In the genomic region with DNA sequence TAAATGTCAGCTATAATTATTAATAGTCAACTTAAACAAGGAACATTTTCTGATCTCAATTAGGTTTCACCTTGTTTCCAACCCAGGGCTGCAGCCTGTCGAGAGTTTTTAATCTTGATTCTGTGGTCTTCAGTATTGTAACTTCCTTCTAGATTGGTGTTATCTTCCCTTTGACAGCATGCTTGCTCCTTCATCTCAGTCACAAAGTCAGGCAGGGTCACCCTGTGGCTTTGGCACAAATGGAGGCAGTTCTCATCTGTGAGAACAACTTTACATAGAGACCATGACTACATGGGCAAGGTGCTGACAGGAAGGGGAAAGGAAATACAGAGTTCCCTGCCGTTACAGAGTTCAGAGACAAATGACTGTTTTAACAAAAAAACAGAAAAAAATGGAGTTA, we compare ENCODE assay signal across 1 cellular context.
TF ChIP-seq lines count a peak whose summit lies in the region.

No MANE protein-coding gene starts in this region.

TF ChIP-seq in K562, 482 proteins besides CTCF, POLR2A, EP300 and RAD21 (continued from another document and continues in another):
- TF ChIP-seq, protein P1, sequence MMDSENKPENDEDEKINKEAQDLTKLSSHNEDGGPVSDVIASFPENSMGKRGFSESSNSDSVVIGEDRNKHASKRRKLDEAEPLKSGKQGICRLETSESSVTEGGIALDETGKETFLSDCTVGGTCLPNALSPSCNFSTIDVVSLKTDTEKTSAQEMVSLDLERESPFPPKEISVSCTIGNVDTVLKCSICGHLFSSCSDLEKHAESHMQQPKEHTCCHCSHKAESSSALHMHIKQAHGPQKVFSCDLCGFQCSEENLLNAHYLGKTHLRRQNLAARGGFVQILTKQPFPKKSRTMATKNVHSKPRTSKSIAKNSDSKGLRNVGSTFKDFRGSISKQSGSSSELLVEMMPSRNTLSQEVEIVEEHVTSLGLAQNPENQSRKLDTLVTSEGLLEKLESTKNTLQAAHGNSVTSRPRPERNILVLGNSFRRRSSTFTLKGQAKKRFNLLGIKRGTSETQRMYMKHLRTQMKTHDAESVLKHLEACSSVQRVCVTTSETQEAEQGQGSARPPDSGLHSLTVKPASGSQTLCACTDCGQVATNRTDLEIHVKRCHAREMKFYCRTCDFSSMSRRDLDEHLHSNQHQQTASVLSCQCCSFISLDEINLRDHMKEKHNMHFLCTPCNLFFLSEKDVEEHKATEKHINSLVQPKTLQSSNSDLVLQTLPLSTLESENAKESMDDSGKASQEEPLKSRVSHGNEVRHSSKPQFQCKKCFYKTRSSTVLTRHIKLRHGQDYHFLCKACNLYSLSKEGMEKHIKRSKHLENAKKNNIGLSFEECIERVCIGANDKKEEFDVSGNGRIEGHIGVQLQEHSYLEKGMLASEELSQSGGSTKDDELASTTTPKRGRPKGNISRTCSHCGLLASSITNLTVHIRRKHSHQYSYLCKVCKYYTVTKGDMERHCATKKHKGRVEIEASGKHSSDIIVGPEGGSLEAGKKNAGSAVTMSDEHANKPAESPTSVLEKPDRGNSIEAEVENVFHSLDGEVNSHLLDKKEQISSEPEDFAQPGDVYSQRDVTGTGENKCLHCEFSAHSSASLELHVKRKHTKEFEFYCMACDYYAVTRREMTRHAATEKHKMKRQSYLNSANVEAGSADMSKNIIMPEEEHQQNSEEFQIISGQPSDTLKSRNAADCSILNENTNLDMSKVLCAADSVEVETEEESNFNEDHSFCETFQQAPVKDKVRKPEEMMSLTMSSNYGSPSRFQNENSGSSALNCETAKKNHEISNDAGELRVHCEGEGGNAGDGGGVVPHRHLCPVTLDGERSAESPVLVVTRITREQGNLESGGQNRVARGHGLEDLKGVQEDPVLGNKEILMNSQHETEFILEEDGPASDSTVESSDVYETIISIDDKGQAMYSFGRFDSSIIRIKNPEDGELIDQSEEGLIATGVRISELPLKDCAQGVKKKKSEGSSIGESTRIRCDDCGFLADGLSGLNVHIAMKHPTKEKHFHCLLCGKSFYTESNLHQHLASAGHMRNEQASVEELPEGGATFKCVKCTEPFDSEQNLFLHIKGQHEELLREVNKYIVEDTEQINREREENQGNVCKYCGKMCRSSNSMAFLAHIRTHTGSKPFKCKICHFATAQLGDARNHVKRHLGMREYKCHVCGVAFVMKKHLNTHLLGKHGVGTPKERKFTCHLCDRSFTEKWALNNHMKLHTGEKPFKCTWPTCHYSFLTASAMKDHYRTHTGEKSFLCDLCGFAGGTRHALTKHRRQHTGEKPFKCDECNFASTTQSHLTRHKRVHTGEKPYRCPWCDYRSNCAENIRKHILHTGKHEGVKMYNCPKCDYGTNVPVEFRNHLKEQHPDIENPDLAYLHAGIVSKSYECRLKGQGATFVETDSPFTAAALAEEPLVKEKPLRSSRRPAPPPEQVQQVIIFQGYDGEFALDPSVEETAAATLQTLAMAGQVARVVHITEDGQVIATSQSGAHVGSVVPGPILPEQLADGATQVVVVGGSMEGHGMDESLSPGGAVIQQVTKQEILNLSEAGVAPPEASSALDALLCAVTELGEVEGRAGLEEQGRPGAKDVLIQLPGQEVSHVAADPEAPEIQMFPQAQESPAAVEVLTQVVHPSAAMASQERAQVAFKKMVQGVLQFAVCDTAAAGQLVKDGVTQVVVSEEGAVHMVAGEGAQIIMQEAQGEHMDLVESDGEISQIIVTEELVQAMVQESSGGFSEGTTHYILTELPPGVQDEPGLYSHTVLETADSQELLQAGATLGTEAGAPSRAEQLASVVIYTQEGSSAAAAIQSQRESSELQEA (IDR thresholded peaks at IDR 0.05; ENCODE audit: low read depth) = no peak
- TF ChIP-seq, protein P2, sequence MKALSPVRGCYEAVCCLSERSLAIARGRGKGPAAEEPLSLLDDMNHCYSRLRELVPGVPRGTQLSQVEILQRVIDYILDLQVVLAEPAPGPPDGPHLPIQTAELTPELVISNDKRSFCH (CRISPR knock-in tag; IDR thresholded peaks at IDR 0.05) = no peak
- TF ChIP-seq, protein P2 (tag; IDR thresholded peaks at IDR 0.05) = no peak
- TF ChIP-seq NCOR1 (IDR thresholded peaks at IDR 0.05) (peak; percentile 83), POU5F1 (IDR thresholded peaks at IDR 0.05; ENCODE audit: borderline replicate concordance, low read depth, low read length, partially characterized antibody) (no peak), MTF1 (CRISPR knock-in tag; IDR thresholded peaks at IDR 0.05; ENCODE audit: borderline replicate concordance) (no peak), ZNF12 (CRISPR knock-in tag; IDR thresholded peaks at IDR 0.05) (no peak), MAFK (IDR thresholded peaks at IDR 0.05; ENCODE audit: low read length) (no peak), GATAD2A (IDR thresholded peaks at IDR 0.05) (no peak), POLR2G (IDR thresholded peaks at IDR 0.05; ENCODE audit: low read depth, low read length) (no peak), EP400 (IDR thresholded peaks at IDR 0.05) (no peak), ZNF212 (CRISPR knock-in tag; IDR thresholded peaks at IDR 0.05) (no peak), ZNF445 (CRISPR knock-in tag; IDR thresholded peaks at IDR 0.05; ENCODE audit: low read depth) (no peak), ZNF384 (IDR thresholded peaks at IDR 0.05; ENCODE audit: low read depth, low read length) (no peak), SMC3 (conservative IDR thresholded peaks at IDR 0.05; ENCODE audit: insufficient read depth, low read depth, low read length) (no peak), KDM1A (IDR thresholded peaks at IDR 0.05) (peak; percentile 86 to 87), TAL1 (IDR thresholded peaks at IDR 0.05) (peak; percentile 83), ZNF175 (CRISPR knock-in tag; IDR thresholded peaks at IDR 0.05; ENCODE audit: low read depth) (peak; percentile 48; the same call in 1 of the 2 replicates), RFX1 (IDR thresholded peaks at IDR 0.05) (no peak), MCM2 (IDR thresholded peaks at IDR 0.05; ENCODE audit: low read depth) (no peak), LARP7 (IDR thresholded peaks at IDR 0.05) (no peak), TCF3 (CRISPR knock-in tag; IDR thresholded peaks at IDR 0.05) (peak; percentile 85), ZNF124 (CRISPR knock-in tag; IDR thresholded peaks at IDR 0.05) (no peak), KLF16 (IDR thresholded peaks at IDR 0.05) (peak; percentile 82), DMBX1 (CRISPR knock-in tag; IDR thresholded peaks at IDR 0.05; ENCODE audit: borderline replicate concordance) (no peak), ELF4 (CRISPR knock-in tag; IDR thresholded peaks at IDR 0.05) (no peak), ZNF224 (CRISPR knock-in tag; IDR thresholded peaks at IDR 0.05) (no peak)
- TF ChIP-seq, protein P3, sequence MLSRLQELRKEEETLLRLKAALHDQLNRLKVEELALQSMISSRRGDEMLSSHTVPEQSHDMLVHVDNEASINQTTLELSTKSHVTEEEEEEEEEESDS (CRISPR knock-in tag; IDR thresholded peaks at IDR 0.05) = no peak
- TF ChIP-seq, protein P4, sequence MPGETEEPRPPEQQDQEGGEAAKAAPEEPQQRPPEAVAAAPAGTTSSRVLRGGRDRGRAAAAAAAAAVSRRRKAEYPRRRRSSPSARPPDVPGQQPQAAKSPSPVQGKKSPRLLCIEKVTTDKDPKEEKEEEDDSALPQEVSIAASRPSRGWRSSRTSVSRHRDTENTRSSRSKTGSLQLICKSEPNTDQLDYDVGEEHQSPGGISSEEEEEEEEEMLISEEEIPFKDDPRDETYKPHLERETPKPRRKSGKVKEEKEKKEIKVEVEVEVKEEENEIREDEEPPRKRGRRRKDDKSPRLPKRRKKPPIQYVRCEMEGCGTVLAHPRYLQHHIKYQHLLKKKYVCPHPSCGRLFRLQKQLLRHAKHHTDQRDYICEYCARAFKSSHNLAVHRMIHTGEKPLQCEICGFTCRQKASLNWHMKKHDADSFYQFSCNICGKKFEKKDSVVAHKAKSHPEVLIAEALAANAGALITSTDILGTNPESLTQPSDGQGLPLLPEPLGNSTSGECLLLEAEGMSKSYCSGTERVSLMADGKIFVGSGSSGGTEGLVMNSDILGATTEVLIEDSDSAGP (CRISPR knock-in tag; IDR thresholded peaks at IDR 0.05) = no peak
- TF ChIP-seq, protein P5, sequence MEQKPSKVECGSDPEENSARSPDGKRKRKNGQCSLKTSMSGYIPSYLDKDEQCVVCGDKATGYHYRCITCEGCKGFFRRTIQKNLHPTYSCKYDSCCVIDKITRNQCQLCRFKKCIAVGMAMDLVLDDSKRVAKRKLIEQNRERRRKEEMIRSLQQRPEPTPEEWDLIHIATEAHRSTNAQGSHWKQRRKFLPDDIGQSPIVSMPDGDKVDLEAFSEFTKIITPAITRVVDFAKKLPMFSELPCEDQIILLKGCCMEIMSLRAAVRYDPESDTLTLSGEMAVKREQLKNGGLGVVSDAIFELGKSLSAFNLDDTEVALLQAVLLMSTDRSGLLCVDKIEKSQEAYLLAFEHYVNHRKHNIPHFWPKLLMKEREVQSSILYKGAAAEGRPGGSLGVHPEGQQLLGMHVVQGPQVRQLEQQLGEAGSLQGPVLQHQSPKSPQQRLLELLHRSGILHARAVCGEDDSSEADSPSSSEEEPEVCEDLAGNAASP (IDR thresholded peaks at IDR 0.05) = 0 out of 2 replicates have a peak, but pooled peaks have one; percentile 49
- TF ChIP-seq, protein P6, sequence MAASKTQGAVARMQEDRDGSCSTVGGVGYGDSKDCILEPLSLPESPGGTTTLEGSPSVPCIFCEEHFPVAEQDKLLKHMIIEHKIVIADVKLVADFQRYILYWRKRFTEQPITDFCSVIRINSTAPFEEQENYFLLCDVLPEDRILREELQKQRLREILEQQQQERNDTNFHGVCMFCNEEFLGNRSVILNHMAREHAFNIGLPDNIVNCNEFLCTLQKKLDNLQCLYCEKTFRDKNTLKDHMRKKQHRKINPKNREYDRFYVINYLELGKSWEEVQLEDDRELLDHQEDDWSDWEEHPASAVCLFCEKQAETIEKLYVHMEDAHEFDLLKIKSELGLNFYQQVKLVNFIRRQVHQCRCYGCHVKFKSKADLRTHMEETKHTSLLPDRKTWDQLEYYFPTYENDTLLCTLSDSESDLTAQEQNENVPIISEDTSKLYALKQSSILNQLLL (CRISPR knock-in tag; IDR thresholded peaks at IDR 0.05; ENCODE audit: borderline replicate concordance) = no peak
- TF ChIP-seq, protein P7, sequence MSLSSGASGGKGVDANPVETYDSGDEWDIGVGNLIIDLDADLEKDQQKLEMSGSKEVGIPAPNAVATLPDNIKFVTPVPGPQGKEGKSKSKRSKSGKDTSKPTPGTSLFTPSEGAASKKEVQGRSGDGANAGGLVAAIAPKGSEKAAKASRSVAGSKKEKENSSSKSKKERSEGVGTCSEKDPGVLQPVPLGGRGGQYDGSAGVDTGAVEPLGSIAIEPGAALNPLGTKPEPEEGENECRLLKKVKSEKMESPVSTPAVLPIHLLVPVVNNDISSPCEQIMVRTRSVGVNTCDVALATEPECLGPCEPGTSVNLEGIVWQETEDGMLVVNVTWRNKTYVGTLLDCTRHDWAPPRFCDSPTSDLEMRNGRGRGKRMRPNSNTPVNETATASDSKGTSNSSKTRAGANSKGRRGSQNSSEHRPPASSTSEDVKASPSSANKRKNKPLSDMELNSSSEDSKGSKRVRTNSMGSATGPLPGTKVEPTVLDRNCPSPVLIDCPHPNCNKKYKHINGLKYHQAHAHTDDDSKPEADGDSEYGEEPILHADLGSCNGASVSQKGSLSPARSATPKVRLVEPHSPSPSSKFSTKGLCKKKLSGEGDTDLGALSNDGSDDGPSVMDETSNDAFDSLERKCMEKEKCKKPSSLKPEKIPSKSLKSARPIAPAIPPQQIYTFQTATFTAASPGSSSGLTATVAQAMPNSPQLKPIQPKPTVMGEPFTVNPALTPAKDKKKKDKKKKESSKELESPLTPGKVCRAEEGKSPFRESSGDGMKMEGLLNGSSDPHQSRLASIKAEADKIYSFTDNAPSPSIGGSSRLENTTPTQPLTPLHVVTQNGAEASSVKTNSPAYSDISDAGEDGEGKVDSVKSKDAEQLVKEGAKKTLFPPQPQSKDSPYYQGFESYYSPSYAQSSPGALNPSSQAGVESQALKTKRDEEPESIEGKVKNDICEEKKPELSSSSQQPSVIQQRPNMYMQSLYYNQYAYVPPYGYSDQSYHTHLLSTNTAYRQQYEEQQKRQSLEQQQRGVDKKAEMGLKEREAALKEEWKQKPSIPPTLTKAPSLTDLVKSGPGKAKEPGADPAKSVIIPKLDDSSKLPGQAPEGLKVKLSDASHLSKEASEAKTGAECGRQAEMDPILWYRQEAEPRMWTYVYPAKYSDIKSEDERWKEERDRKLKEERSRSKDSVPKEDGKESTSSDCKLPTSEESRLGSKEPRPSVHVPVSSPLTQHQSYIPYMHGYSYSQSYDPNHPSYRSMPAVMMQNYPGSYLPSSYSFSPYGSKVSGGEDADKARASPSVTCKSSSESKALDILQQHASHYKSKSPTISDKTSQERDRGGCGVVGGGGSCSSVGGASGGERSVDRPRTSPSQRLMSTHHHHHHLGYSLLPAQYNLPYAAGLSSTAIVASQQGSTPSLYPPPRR (CRISPR knock-in tag; IDR thresholded peaks at IDR 0.05; ENCODE audit: borderline replicate concordance) = no peak
- TF ChIP-seq, protein P8, sequence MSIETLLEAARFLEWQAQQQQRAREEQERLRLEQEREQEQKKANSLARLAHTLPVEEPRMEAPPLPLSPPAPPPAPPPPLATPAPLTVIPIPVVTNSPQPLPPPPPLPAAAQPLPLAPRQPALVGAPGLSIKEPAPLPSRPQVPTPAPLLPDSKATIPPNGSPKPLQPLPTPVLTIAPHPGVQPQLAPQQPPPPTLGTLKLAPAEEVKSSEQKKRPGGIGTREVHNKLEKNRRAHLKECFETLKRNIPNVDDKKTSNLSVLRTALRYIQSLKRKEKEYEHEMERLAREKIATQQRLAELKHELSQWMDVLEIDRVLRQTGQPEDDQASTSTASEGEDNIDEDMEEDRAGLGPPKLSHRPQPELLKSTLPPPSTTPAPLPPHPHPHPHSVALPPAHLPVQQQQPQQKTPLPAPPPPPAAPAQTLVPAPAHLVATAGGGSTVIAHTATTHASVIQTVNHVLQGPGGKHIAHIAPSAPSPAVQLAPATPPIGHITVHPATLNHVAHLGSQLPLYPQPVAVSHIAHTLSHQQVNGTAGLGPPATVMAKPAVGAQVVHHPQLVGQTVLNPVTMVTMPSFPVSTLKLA (conservative IDR thresholded peaks at IDR 0.05) = peak in 1 of 2 experiments; percentile 33; a peak in 2 of 4 replicates
- TF ChIP-seq, protein P9, sequence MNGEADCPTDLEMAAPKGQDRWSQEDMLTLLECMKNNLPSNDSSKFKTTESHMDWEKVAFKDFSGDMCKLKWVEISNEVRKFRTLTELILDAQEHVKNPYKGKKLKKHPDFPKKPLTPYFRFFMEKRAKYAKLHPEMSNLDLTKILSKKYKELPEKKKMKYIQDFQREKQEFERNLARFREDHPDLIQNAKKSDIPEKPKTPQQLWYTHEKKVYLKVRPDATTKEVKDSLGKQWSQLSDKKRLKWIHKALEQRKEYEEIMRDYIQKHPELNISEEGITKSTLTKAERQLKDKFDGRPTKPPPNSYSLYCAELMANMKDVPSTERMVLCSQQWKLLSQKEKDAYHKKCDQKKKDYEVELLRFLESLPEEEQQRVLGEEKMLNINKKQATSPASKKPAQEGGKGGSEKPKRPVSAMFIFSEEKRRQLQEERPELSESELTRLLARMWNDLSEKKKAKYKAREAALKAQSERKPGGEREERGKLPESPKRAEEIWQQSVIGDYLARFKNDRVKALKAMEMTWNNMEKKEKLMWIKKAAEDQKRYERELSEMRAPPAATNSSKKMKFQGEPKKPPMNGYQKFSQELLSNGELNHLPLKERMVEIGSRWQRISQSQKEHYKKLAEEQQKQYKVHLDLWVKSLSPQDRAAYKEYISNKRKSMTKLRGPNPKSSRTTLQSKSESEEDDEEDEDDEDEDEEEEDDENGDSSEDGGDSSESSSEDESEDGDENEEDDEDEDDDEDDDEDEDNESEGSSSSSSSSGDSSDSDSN (IDR thresholded peaks at IDR 0.05; ENCODE audit: borderline replicate concordance in 1 of 2, low read depth in 2 of 2, low read length in 2 of 2) = no peak
